8 cellular contexts compared by ENCODE assay signal in the genomic region with DNA sequence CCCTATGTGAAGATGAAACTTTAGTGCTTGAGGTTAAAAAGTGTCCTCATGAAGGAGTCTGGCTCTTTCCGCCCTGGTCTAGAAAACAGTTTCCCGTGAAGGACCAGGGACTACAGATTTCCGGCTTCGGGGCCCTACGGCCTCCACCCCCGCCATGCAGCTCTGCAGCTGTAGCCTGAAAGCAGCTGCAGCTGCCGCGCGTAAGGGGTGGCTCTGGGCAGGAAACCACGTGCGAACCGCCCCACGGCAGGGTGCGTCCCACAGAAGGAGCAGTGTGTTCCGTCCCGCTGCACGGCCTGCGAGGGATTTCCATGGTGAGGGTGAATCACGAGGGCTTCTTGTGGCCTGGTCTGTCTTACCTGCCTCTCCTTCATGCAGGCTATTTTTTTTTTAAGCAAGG.
DNase-seq lines count a peak whose midpoint lies in the region; ATAC-seq, FAIRE-seq and TF ChIP-seq lines count a peak whose summit lies in the region.

No MANE protein-coding gene starts in this region.

- no peak for TF ChIP-seq POLR2A in H54 (IDR thresholded peaks at IDR 0.05; ENCODE audit: low read depth, low read length)

- DNase-seq in UCSD-AML1 (lab: John Stamatoyannopoulos, UW; ENCODE audit: unreplicated experiment) (peak; percentile 73), NCI-H2227 (lab: John Stamatoyannopoulos, UW; ENCODE audit: unreplicated experiment) (no peak), H54 (ENCODE audit: insufficient read length, low spot score) (no peak), ecto neural progenitor cell (ENCODE audit: low spot score) (no peak)
- DNase-seq in stimulated activated CD4-positive, alpha-beta T cell treated with anti-CD3 and anti-CD28 coated beads, TNF-alpha, amount 100 ng/mL, for 48 hours (ENCODE audit: low read depth in 3 of 3) = peak; percentile 7 to 13 (median 12)

- ATAC-seq in GM19452 (IDR thresholded peaks at IDR 0.05; ENCODE audit: unreplicated experiment) (peak; percentile 98), esophagus mucosa (peak; percentile 55), GM21390 (IDR thresholded peaks at IDR 0.05; ENCODE audit: unreplicated experiment) (no peak)

- FAIRE-seq in H54 (lab: Jason Lieb, UNC) = no peak

Comparison
In these comparisons a context has a peak if more than half of its experiments do, and no peak if none do; other contexts are left out.
1. DNase-seq: peak in UCSD-AML1 (single experiment) and stimulated activated CD4-positive, alpha-beta T cell treated with anti-CD3 and anti-CD28 coated beads, TNF-alpha, amount 100 ng/mL, for 48 hours (3 of 3); none in NCI-H2227 (single experiment), H54 (single experiment) and ecto neural progenitor cell (single experiment).